ENCODE assay signal across 18 cellular contexts in the genomic region with DNA sequence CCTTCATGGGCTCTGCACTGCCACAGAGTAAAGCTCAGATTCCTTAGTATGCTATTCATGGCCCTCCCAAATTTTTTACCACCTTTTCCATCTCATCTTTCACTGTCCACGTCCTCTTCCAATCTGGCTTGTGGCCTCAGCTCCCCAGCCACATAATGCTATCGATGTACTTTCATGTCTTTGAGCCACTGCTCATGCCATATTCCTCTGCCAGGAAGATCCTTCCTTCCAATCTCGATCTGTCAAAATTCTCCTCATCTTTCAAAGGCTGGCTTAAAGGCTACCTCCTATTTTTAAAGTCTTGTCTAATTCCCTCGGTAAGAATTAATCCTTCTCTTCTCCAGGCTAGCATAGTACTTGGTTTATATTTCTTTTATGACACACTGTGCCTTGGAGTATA.
A peak's percentile ranks its signal among the peaks of the same experiment; 100 is the strongest.
DNase-seq lines count a peak whose midpoint lies in the region; TF ChIP-seq lines count a peak whose summit lies in the region.
"Had no signal": no experiment of that assay in that cellular context is flagged by ENCODE, and none has a peak within 500 bp of the region (broad histone marks: within the 10 kb centered on the region; RNA-seq: fewer than 3 reads in every experiment).

No MANE protein-coding gene starts in this region.

- peak overlapping the region in 2 of 3 experiments; percentile 29 to 31; a peak in 5 of 7 replicates for H3K27ac Mint-ChIP-seq in H9
- H3K27ac Mint-ChIP-seq in endodermal cell = no peak overlapping the region
- peak overlapping the region; percentile 44 for H3K27ac Mint-ChIP-seq in neural progenitor cell
- H3K27ac Mint-ChIP-seq: B cell; CD8-positive, alpha-beta T cell had no signal

- no peaks in the 10 kb centered on the region for H3K27me3 ChIP-seq in H9 (ENCODE audit: insufficient read depth, low read length)
- H3K27me3 ChIP-seq in endodermal cell (ENCODE audit: control insufficient read depth, insufficient read depth, low read length, poor library complexity, severe bottlenecking) = no peaks in the 10 kb centered on the region
- no peaks in the 10 kb centered on the region for H3K27me3 ChIP-seq in neural progenitor cell
- H3K27me3 ChIP-seq in skeletal muscle tissue (ENCODE audit: control insufficient read depth in 3 of 3, insufficient read depth in 3 of 3, low read length in 3 of 3) = no peaks in the 10 kb centered on the region
- H3K27me3 ChIP-seq in brain microvascular endothelial cell (replicated peaks) = no peaks in the 10 kb centered on the region
- H3K27me3 ChIP-seq in testis = no peaks in the 10 kb centered on the region

- H3K4me3 Mint-ChIP-seq in H9 (no peak overlapping the region), endodermal cell (no peak overlapping the region), neural progenitor cell (no peak overlapping the region)
- H3K4me3 Mint-ChIP-seq: B cell; CD8-positive, alpha-beta T cell had no signal

- no peak overlapping the region for H3K9ac ChIP-seq in H9 (ENCODE audit: extremely low read depth, insufficient read length, low read length)
- H3K9ac ChIP-seq in endodermal cell (ENCODE audit: extremely low read depth, low read length, poor library complexity, severe bottlenecking) = no peak overlapping the region
- no peak overlapping the region for H3K9ac ChIP-seq in neural progenitor cell
- no peak overlapping the region for H3K9ac ChIP-seq in skeletal muscle tissue (ENCODE audit: low read depth in 1 of 3, low read length in 3 of 3)
- H3K9ac ChIP-seq: BLaER1 treated with 17β-estradiol and CSF1 and Interleukin-3, amounts not matched to agents 10 nM and 100 nM had no signal

- no CpG with 5 or more reads among the region's 4 CpGs for WGBS in H9 (ENCODE audit: extremely low coverage, insufficient read length, low lambda C conversion rate)
- WGBS in endodermal cell (ENCODE audit: insufficient coverage in 1 of 2, insufficient read length in 1 of 2), 2 experiments = 93 to 100% methylated on average over 1 to 3 of the region's 4 CpGs
- WGBS in testis, 2 donors = 93% methylated on average over 4 of the region's 4 CpGs

- no peak for TF ChIP-seq POLR2A in testis (IDR thresholded peaks at IDR 0.05)

- H4K91ac ChIP-seq in H9 (ENCODE audit: insufficient read length, low read depth, low read length) = no peak overlapping the region

- H3K4me2 ChIP-seq in H9 (ENCODE audit: insufficient read depth, insufficient read length, low read length) (no peak overlapping the region), neural progenitor cell (no peak overlapping the region)
- H3K4me2 ChIP-seq: BLaER1 treated with 17β-estradiol and CSF1 and Interleukin-3, amounts not matched to agents 10 nM and 100 nM had no signal

- H2AFZ ChIP-seq in H9 (ENCODE audit: low read length) = no peak overlapping the region
- no peak overlapping the region for H2AFZ ChIP-seq in neural progenitor cell (replicated peaks)

- H3K9me3 ChIP-seq in H9 (ENCODE audit: control insufficient read depth, low read depth, low read length) (no peaks in the 10 kb centered on the region), endodermal cell (ENCODE audit: control insufficient read depth, low read length) (no peaks in the 10 kb centered on the region), neural progenitor cell (ENCODE audit: low read depth) (no peaks in the 10 kb centered on the region), skeletal muscle tissue (ENCODE audit: control insufficient read depth in 3 of 3, low read length in 3 of 3) (no peaks in the 10 kb centered on the region), testis (no peaks in the 10 kb centered on the region)
- H3K9me3 ChIP-seq: BLaER1 treated with 17β-estradiol and CSF1 and Interleukin-3, amounts not matched to agents 10 nM and 100 nM had no signal

- no peak overlapping the region for H4K5ac ChIP-seq in H9 (ENCODE audit: insufficient read length, low read depth, low read length)

- H3K4me1 Mint-ChIP-seq in H9 = peaks cover 64 to 70% of the 10 kb centered on the region in 2 experiments
- peaks cover 13% of the 10 kb centered on the region for H3K4me1 Mint-ChIP-seq in endodermal cell
- H3K4me1 Mint-ChIP-seq in neural progenitor cell = peaks cover 56% of the 10 kb centered on the region
- H3K4me1 Mint-ChIP-seq: B cell had no signal

- no peaks in the 10 kb centered on the region for H3K9me3 Mint-ChIP-seq in H9
- no peaks in the 10 kb centered on the region for H3K9me3 Mint-ChIP-seq in endodermal cell
- H3K9me3 Mint-ChIP-seq in neural progenitor cell = no peaks in the 10 kb centered on the region
- H3K9me3 Mint-ChIP-seq: CD8-positive, alpha-beta T cell had no signal

- no peak overlapping the region for H2BK120ac ChIP-seq in H9 (ENCODE audit: low read depth, low read length, poor library complexity, severe bottlenecking)

- H3K18ac ChIP-seq in H9 (ENCODE audit: insufficient read length, low read depth, low read length) = no peak overlapping the region

- no peaks in the 10 kb centered on the region for H3K27me3 Mint-ChIP-seq in H9 (ENCODE audit: low read depth)
- no peaks in the 10 kb centered on the region for H3K27me3 Mint-ChIP-seq in endodermal cell (ENCODE audit: insufficient read depth)
- H3K27me3 Mint-ChIP-seq in neural progenitor cell (ENCODE audit: insufficient read depth, low read depth) = peaks cover 6% of the 10 kb centered on the region
- H3K27me3 Mint-ChIP-seq: B cell had no signal

- H2BK5ac ChIP-seq in H9 (ENCODE audit: insufficient read length, low read length) = no peak overlapping the region

- no peak overlapping the region for H2BK15ac ChIP-seq in H9 (ENCODE audit: low read depth, low read length)

- H3K56ac ChIP-seq in H9 (ENCODE audit: insufficient read length, low read depth, low read length) = no peak overlapping the region

- peaks cover 11% of the 10 kb centered on the region for H3F3A ChIP-seq in neural progenitor cell (ENCODE audit: low read depth)

- no peak overlapping the region for H2BK12ac ChIP-seq in H9 (ENCODE audit: insufficient read length, low read depth, low read length)

- H4K20me1 ChIP-seq in H9 (ENCODE audit: control insufficient read depth, insufficient read depth, insufficient read length) = no peaks in the 10 kb centered on the region
- peaks cover 44% of the 10 kb centered on the region for H4K20me1 ChIP-seq in neural progenitor cell (ENCODE audit: low read depth)
- H4K20me1 ChIP-seq: BLaER1 treated with 17β-estradiol and CSF1 and Interleukin-3, amounts not matched to agents 10 nM and 100 nM had no signal

- H3K27ac ChIP-seq in H9 (ENCODE audit: insufficient read length, low read depth, low read length) (peak overlapping the region; percentile 16), endodermal cell (ENCODE audit: low read depth, low read length) (peak overlapping the region; percentile 95), neural progenitor cell (no peak overlapping the region), skeletal muscle tissue (ENCODE audit: low read depth, low read length) (peak overlapping the region; percentile 57), brain microvascular endothelial cell (no peak overlapping the region), testis (no peak overlapping the region)
- H3K27ac ChIP-seq: BLaER1 treated with 17β-estradiol and CSF1 and Interleukin-3, amounts not matched to agents 10 nM and 100 nM had no signal

- no peak overlapping the region for H4K8ac ChIP-seq in H9 (replicated peaks; ENCODE audit: insufficient read length, low read depth, low read length)

- no peak overlapping the region for H3K4me3 ChIP-seq in endodermal cell (ENCODE audit: low read length)
- no peak overlapping the region for H3K4me3 ChIP-seq in neural progenitor cell
- no peak overlapping the region for H3K4me3 ChIP-seq in skeletal muscle tissue (ENCODE audit: low read length in 3 of 3)
- H3K4me3 ChIP-seq in brain microvascular endothelial cell (ENCODE audit: low read depth, low read length) = no peak overlapping the region
- H3K4me3 ChIP-seq in testis = no peak overlapping the region
- H3K4me3 ChIP-seq: BLaER1 treated with 17β-estradiol and CSF1 and Interleukin-3, amounts not matched to agents 10 nM and 100 nM; GM12878 had no signal

- H3K36me3 ChIP-seq in endodermal cell (ENCODE audit: control insufficient read depth, insufficient read depth, low read length) (no peaks in the 10 kb centered on the region), neural progenitor cell (no peaks in the 10 kb centered on the region), skeletal muscle tissue (ENCODE audit: control insufficient read depth in 3 of 3, insufficient read depth in 3 of 3, low read length in 3 of 3) (no peaks in the 10 kb centered on the region), brain microvascular endothelial cell (replicated peaks) (no peaks in the 10 kb centered on the region), testis (ENCODE audit: low read depth, missing control alignments) (no peaks in the 10 kb centered on the region)
- H3K36me3 ChIP-seq: BLaER1 treated with 17β-estradiol and CSF1 and Interleukin-3, amounts not matched to agents 10 nM and 100 nM had no signal

- H3K4me1 ChIP-seq in H9 (ENCODE audit: insufficient read depth, low read length) = peaks cover 14% of the 10 kb centered on the region; the same call in 1 of the 2 replicates
- no peaks in the 10 kb centered on the region for H3K4me1 ChIP-seq in endodermal cell (ENCODE audit: control insufficient read depth, insufficient read depth, low read length)
- H3K4me1 ChIP-seq in neural progenitor cell = peaks cover 3% of the 10 kb centered on the region
- peaks cover 3 to 4% (median 3%) of the 10 kb centered on the region in 3 donors for H3K4me1 ChIP-seq in skeletal muscle tissue (ENCODE audit: control insufficient read depth in 3 of 3, insufficient read depth in 3 of 3, low read length in 3 of 3)
- H3K4me1 ChIP-seq in testis = no peaks in the 10 kb centered on the region

- DNase-seq in H9 = no peak
- DNase-seq in endodermal cell = no peak
- DNase-seq in neural progenitor cell (ENCODE audit: low spot score) = no peak
- DNase-seq in brain microvascular endothelial cell = no peak
- no peak for DNase-seq in activated CD4-positive, alpha-beta T cell treated with anti-CD3 and anti-CD28 coated beads for 48 hours
- DNase-seq in testis = no peak
- DNase-seq: 8988T; CD8-positive, alpha-beta T cell; COR-L47; DMS 273 treated with DMSO at 0.1 percent for 48 hours; DMS53; DND-41; EL; HCEC 1CT had no signal

- H3T11ph ChIP-seq in H9 (ENCODE audit: low read length) = no peak overlapping the region

- H3K4ac ChIP-seq in H9 (ENCODE audit: low read depth, low read length) = no peak overlapping the region

- no peak overlapping the region for H3K23ac ChIP-seq in H9 (ENCODE audit: insufficient read length, low read depth, low read length)

- H3K36me3 Mint-ChIP-seq in H9 (ENCODE audit: insufficient read depth in 1 of 3, low read depth in 3 of 3) = peaks cover 0 to 4% (median 0%) of the 10 kb centered on the region in 3 experiments; a peak in 1 of 7 replicates
- H3K36me3 Mint-ChIP-seq in endodermal cell (ENCODE audit: low read depth) = no peaks in the 10 kb centered on the region
- H3K36me3 Mint-ChIP-seq in neural progenitor cell = peaks cover 2% of the 10 kb centered on the region
- H3K36me3 Mint-ChIP-seq: CD8-positive, alpha-beta T cell had no signal

- no peaks in the 10 kb centered on the region for H3K79me2 ChIP-seq in H9 (ENCODE audit: insufficient read depth, low read length)
- no peaks in the 10 kb centered on the region for H3K79me2 ChIP-seq in neural progenitor cell (ENCODE audit: low read depth)

- no peaks in the 10 kb centered on the region for H3K79me1 ChIP-seq in H9 (ENCODE audit: insufficient read depth, low read depth, low read length, poor library complexity, severe bottlenecking)

- H2BK20ac ChIP-seq in H9 (ENCODE audit: low read depth, low read length, poor library complexity, severe bottlenecking) = no peak overlapping the region

- intact Hi-C loops in testis (cut with DNase I; ENCODE audit: low total_unique reads) = no loop called here

- H2AK5ac ChIP-seq in H9 (ENCODE audit: insufficient read length, low read length) = peak overlapping the region; percentile 68

- no peaks in the 10 kb centered on the region for H3K23me2 ChIP-seq in H9 (ENCODE audit: insufficient read length, low read depth, low read length, poor library complexity, severe bottlenecking)

- TF ChIP-seq CTCF in H9 (conservative IDR thresholded peaks at IDR 0.05) = no peak
- TF ChIP-seq CTCF in endodermal cell (conservative IDR thresholded peaks at IDR 0.05) = no peak
- TF ChIP-seq CTCF in neural progenitor cell (IDR thresholded peaks at IDR 0.05) = no peak
- no peak for TF ChIP-seq CTCF in brain microvascular endothelial cell (IDR thresholded peaks at IDR 0.05; ENCODE audit: low read depth, low read length, missing control alignments)
- TF ChIP-seq CTCF in testis (IDR thresholded peaks at IDR 0.05) = no peak

- H3K14ac ChIP-seq in H9 (ENCODE audit: insufficient read depth, low read length) = no peak overlapping the region

- in situ Hi-C loops in brain microvascular endothelial cell (cut with HindIII; ENCODE audit: low pct_ligation_motif_present, low sequenced_read_pairs) = no loop called here

Comparison
In these comparisons a context has a peak if more than half of its experiments do, and no peak if none do; other contexts are left out.
1. H3K27ac ChIP-seq: peak in H9 (single experiment), endodermal cell (single experiment) and skeletal muscle tissue (single experiment); none in neural progenitor cell (single experiment), brain microvascular endothelial cell (single experiment) and testis (0 of 2).